In genomic region chr4:69467797-69468196, GRCh38 we compare ENCODE assay signal across 15 cellular contexts. TPM values are rescaled to one million over a fixed set of nuclear protein-coding genes. Genes with fewer than 3 reads are reported as not detected.
DNase-seq lines count a peak whose midpoint lies in the region; ATAC-seq, FAIRE-seq and TF ChIP-seq lines count a peak whose summit lies in the region.
"Had no signal": no experiment of that assay in that cellular context is flagged by ENCODE, and none has a peak within 500 bp of the region (broad histone marks: within the 10 kb centered on the region; RNA-seq: fewer than 3 reads in every experiment).

No MANE protein-coding gene starts in this region.

- peak; percentile 89 for FAIRE-seq in H1 (lab: Jason Lieb, UNC)

- H2BK20ac ChIP-seq in H1 (ENCODE audit: low read length), result no peak overlapping the region

- no peak overlapping the region for H4K91ac ChIP-seq in H1 (replicated peaks; ENCODE audit: insufficient read length, low read length)

- no peaks in the 10 kb centered on the region for H3K79me1 ChIP-seq in H1 (ENCODE audit: low read depth, low read length)

- no peaks in the 10 kb centered on the region for H3K23me2 ChIP-seq in H1 (ENCODE audit: low read depth, low read length)

- no peak for TF ChIP-seq POLR2A in H1 (IDR thresholded peaks at IDR 0.05; ENCODE audit: control extremely low read depth in 1 of 2, low read depth in 2 of 2, low read length in 2 of 2)

- no peak overlapping the region for H4K8ac ChIP-seq in H1 (ENCODE audit: extremely low read depth, insufficient read depth, low read length)

- H2BK15ac ChIP-seq in H1 (ENCODE audit: low read length), result no peak overlapping the region

- H3K23ac ChIP-seq in H1 (ENCODE audit: insufficient read length), result no peak overlapping the region

- ATAC-seq in GM21447 (IDR thresholded peaks at IDR 0.05; ENCODE audit: unreplicated experiment), result no peak

- TF ChIP-seq RAD21 in H1 (IDR thresholded peaks at IDR 0.05 in 1 of 2, conservative IDR thresholded peaks at IDR 0.05 in 1 of 2; ENCODE audit: low read depth in 2 of 2, low read length in 2 of 2), result no peak

- H3K4me3 ChIP-seq in H1 (ENCODE audit: extremely low read depth in 1 of 4, insufficient read depth in 2 of 4, low read depth in 3 of 4, low read length in 4 of 4) (no peak overlapping the region), iPS DF 6.9 (ENCODE audit: low read length) (no peak overlapping the region)
- H3K4me3 ChIP-seq: BLaER1, GM23248 had no signal

- H3K4me2 ChIP-seq in H1 (ENCODE audit: insufficient read depth in 1 of 2, low read depth in 2 of 2, low read length in 2 of 2), result no peak overlapping the region
- H3K4me2 ChIP-seq: BLaER1 had no signal

- H3K36me3 ChIP-seq in H1 (ENCODE audit: control insufficient read depth in 2 of 4, insufficient read depth in 4 of 4, low read length in 3 of 4) (no peaks in the 10 kb centered on the region), iPS DF 6.9 (ENCODE audit: control insufficient read depth, insufficient read depth, low read length) (no peaks in the 10 kb centered on the region)
- H3K36me3 ChIP-seq: BLaER1 had no signal

- no peak for TF ChIP-seq EP300 in H1 (IDR thresholded peaks at IDR 0.05; ENCODE audit: borderline replicate concordance in 1 of 2, low read depth in 2 of 2, low read length in 2 of 2)

- H4K20me1 ChIP-seq in H1 (replicated peaks in 1 of 2; ENCODE audit: control insufficient read depth in 1 of 2, insufficient read depth in 2 of 2, low read length in 2 of 2), result no peaks in the 10 kb centered on the region
- H4K20me1 ChIP-seq: BLaER1 had no signal

- no peak overlapping the region for H3K9ac ChIP-seq in H1 (replicated peaks in 1 of 4; ENCODE audit: extremely low read depth in 1 of 4, low read depth in 3 of 4, low read length in 3 of 4)
- H3K9ac ChIP-seq: BLaER1, GM23248 had no signal

- H3K56ac ChIP-seq in H1 (replicated peaks; ENCODE audit: insufficient read length, low read depth, low read length), result no peak overlapping the region

- no peak overlapping the region for H2BK120ac ChIP-seq in H1 (replicated peaks; ENCODE audit: low read depth, low read length)

- no peak for TF ChIP-seq CTCF in H1 (IDR thresholded peaks at IDR 0.05; ENCODE audit: control extremely low read depth in 1 of 3, insufficient read depth in 1 of 3, low read depth in 1 of 3, low read length in 3 of 3)

- H3K9me3 ChIP-seq in H1 (ENCODE audit: insufficient read depth in 2 of 2, low read depth in 1 of 2, low read length in 1 of 2), result no peaks in the 10 kb centered on the region
- no peaks in the 10 kb centered on the region for H3K9me3 ChIP-seq in iPS DF 6.9 (ENCODE audit: control insufficient read depth, insufficient read depth, low read length)

- DNase-seq in NCI-H748 (lab: John Stamatoyannopoulos, UW; ENCODE audit: unreplicated experiment) (peak; percentile 2), NCI-H748 treated with DMSO at 0.1 percent for 48 hours (lab: John Stamatoyannopoulos, UW) (no peak), H1 (ENCODE audit: low read depth in 1 of 2, low spot score in 2 of 2) (peak; percentile 1 to 47), iPS DF 6.9 (ENCODE audit: low read depth, low spot score) (peak; percentile 37), globus pallidus (ENCODE audit: low spot score) (no peak)
- DNase-seq in stimulated activated CD4-positive, alpha-beta T cell treated with anti-CD3 and anti-CD28 coated beads, Interleukin-12 subunit alpha, Interleukin-12 subunit beta, amount 100 ng/mL, for 4 hours, result no peak
- DNase-seq: 8988T, AML-193, DMS53, GM23248, HCEC 1CT, HFFc6 had no signal

- no peak overlapping the region for H3K18ac ChIP-seq in H1 (ENCODE audit: extremely low read depth, low read length)

- no peak overlapping the region for H2BK5ac ChIP-seq in H1 (ENCODE audit: low read depth, low read length)

- no peak overlapping the region for H2AK5ac ChIP-seq in H1 (ENCODE audit: low read depth, low read length)

- no peaks in the 10 kb centered on the region for H3K4me1 ChIP-seq in H1 (replicated peaks in 1 of 4; ENCODE audit: control insufficient read depth in 3 of 4, insufficient read depth in 4 of 4, low read length in 3 of 4)
- no peaks in the 10 kb centered on the region for H3K4me1 ChIP-seq in iPS DF 6.9 (ENCODE audit: control insufficient read depth, insufficient read depth, low read length)
- H3K4me1 ChIP-seq: BLaER1 had no signal

- no peaks in the 10 kb centered on the region for H3K79me2 ChIP-seq in H1 (ENCODE audit: control insufficient read depth in 1 of 2, insufficient read depth in 2 of 2, low read length in 2 of 2)

- no peak overlapping the region for H2BK12ac ChIP-seq in H1 (ENCODE audit: low read depth, low read length)

- no peak overlapping the region for H3K14ac ChIP-seq in H1 (ENCODE audit: insufficient read length)

- H4K5ac ChIP-seq in H1 (ENCODE audit: insufficient read length, low read depth, low read length), result no peak overlapping the region

- no peak overlapping the region for H2AFZ ChIP-seq in H1 (ENCODE audit: low read length)
- H2AFZ ChIP-seq: GM23248 had no signal

- CTCF ChIA-PET in H1 (lab: Charles Lee; ENCODE audit: partially characterized antibody), result interaction anchor here (0.7 to 1.3 kb wide), 2 partner anchors 16 to 150 kb away, joined by 3 to 5 read pairs; no protein-coding TSS in a partner anchor

- no peak overlapping the region for H3K4ac ChIP-seq in H1 (replicated peaks; ENCODE audit: insufficient read length, low read depth, low read length)

- no peak overlapping the region for H3K27ac ChIP-seq in H1 (ENCODE audit: low read depth, low read length)
- no peak overlapping the region for H3K27ac ChIP-seq in iPS DF 6.9 (ENCODE audit: low read length)
- H3K27ac ChIP-seq: BLaER1, GM23248, HL-60 had no signal

- H3K27me3 ChIP-seq in H1 (replicated peaks in 1 of 4; ENCODE audit: control insufficient read depth in 3 of 4, extremely low read depth in 1 of 4, insufficient read depth in 3 of 4, low read length in 3 of 4) (no peaks in the 10 kb centered on the region), iPS DF 6.9 (ENCODE audit: control insufficient read depth, insufficient read depth, low read length) (no peaks in the 10 kb centered on the region)
- H3K27me3 ChIP-seq: BLaER1 had no signal

- POLR2A ChIA-PET in H1 (lab: Charles Lee; ENCODE audit: partially characterized antibody), result no interaction called here

- WGBS in H1 (ENCODE audit: extremely low coverage in 1 of 2, insufficient coverage in 1 of 2, insufficient read length in 1 of 2, insufficient replicate concordance in 2 of 2, low coverage in 1 of 2, low lambda C conversion rate in 2 of 2, missing lambda C conversion rate in 1 of 2), 2 experiments, result 51% methylated on average over 5 of the region's 5 CpGs; no CpG with 5 or more reads in 1 of the 2 experiments
- WGBS in iPS DF 6.9 (ENCODE audit: insufficient coverage, insufficient read length), result no CpG with 5 or more reads among the region's 5 CpGs

TF ChIP-seq in H1, 55 proteins besides CTCF, POLR2A, EP300 and RAD21 (continues in another document):
- TF ChIP-seq SUZ12 (IDR thresholded peaks at IDR 0.05; ENCODE audit: low read length), result no peak

RNA-seq across cellular contexts. Expression of gene UGT2B4, which starts 27.9 kb away (rescaled TPM):
- not detected in 2 replicates for total RNA-seq in H1 (2021; fragmentation: NEBNext Ultra II Directional; extraction: Animal tissue kit (Norgen Biotek cat#: 25700))
- polyA plus RNA-seq in H1 (2011; rRNA removed), result not detected in 2 replicates
- polyA plus RNA-seq in H1 (2011; cell fraction: cytosol; rRNA removed), result not detected
- not detected for polyA plus RNA-seq in H1 (2011; cell fraction: nucleus; rRNA removed)
- not detected in 4 replicates for polyA plus RNA-seq in H1 (2012, experiment 1 of 2)
- not detected for polyA plus RNA-seq in H1 (2012, experiment 2 of 2)
- 0.10 TPM for polyA plus RNA-seq in H1 (2013, experiment 1 of 2)
- not detected for polyA plus RNA-seq in H1 (2013, experiment 2 of 2)
- polyA minus RNA-seq in H1 (2011; rRNA and poly(A)+ RNA removed), result not detected in 2 replicates
- polyA minus RNA-seq in H1 (2011; cell fraction: cytosol; rRNA and poly(A)+ RNA removed), result not detected
- polyA minus RNA-seq in H1 (2011; cell fraction: nucleus; rRNA and poly(A)+ RNA removed), result not detected
- total RNA-seq: GM23248, HFFc6 had no signal
- polyA plus RNA-seq: GM23248 had no signal

Comparison
In these comparisons a context has a peak if more than half of its experiments do, and no peak if none do; other contexts are left out.
1. DNase-seq: peak in NCI-H748 (single experiment), H1 (2 of 2) and iPS DF 6.9 (single experiment); none in NCI-H748 treated with DMSO at 0.1 percent for 48 hours (single experiment), globus pallidus (single experiment) and stimulated activated CD4-positive, alpha-beta T cell treated with anti-CD3 and anti-CD28 coated beads, Interleukin-12 subunit alpha, Interleukin-12 subunit beta, amount 100 ng/mL, for 4 hours (single experiment).